In genomic region chr10:11689945-11690736, GRCh38 we compare ENCODE assay signal across 18 cellular contexts. TPM values are rescaled to one million over a fixed set of nuclear protein-coding genes. Genes with fewer than 3 reads are reported as not detected.
DNase-seq lines count a peak whose midpoint lies in the region; ATAC-seq and TF ChIP-seq lines count a peak whose summit lies in the region.
"Had no signal": no experiment of that assay in that cellular context is flagged by ENCODE, and none has a peak within 500 bp of the region (broad histone marks: within the 10 kb centered on the region; RNA-seq: fewer than 3 reads in every experiment).

No MANE protein-coding gene starts in this region.

- H2BK5ac ChIP-seq in mesendoderm (ENCODE audit: low read length): no peak overlapping the region

- H4K8ac ChIP-seq in mesendoderm (ENCODE audit: low read depth, low read length): no peak overlapping the region

- H3K9me3 Mint-ChIP-seq in endodermal cell (no peaks in the 10 kb centered on the region), neural progenitor cell (no peaks in the 10 kb centered on the region)

- H3F3A ChIP-seq in neural progenitor cell (ENCODE audit: low read depth): no peaks in the 10 kb centered on the region

- no peaks in the 10 kb centered on the region for H3K27me3 ChIP-seq in endodermal cell (ENCODE audit: control insufficient read depth, insufficient read depth, low read length, poor library complexity, severe bottlenecking)
- no peaks in the 10 kb centered on the region for H3K27me3 ChIP-seq in neural progenitor cell
- no peaks in the 10 kb centered on the region for H3K27me3 ChIP-seq in testis
- no peaks in the 10 kb centered on the region for H3K27me3 ChIP-seq in mesendoderm (ENCODE audit: insufficient read depth, low read length, poor library complexity)

- no peak overlapping the region for H3K18ac ChIP-seq in mesendoderm (ENCODE audit: low read length)

- H3K4me1 Mint-ChIP-seq in endodermal cell (peaks cover 7% of the 10 kb centered on the region), neural progenitor cell (peaks cover 10% of the 10 kb centered on the region)

- H3K36me3 ChIP-seq in endodermal cell (ENCODE audit: control insufficient read depth, insufficient read depth, low read length) (no peaks in the 10 kb centered on the region), neural progenitor cell (no peaks in the 10 kb centered on the region), testis (ENCODE audit: low read depth, missing control alignments) (no peaks in the 10 kb centered on the region), mesendoderm (ENCODE audit: control insufficient read depth, insufficient read depth, low read length) (no peaks in the 10 kb centered on the region)

- H3K9ac ChIP-seq in endodermal cell (ENCODE audit: extremely low read depth, low read length, poor library complexity, severe bottlenecking): no peak overlapping the region
- no peak overlapping the region for H3K9ac ChIP-seq in neural progenitor cell
- no peak overlapping the region for H3K9ac ChIP-seq in mesendoderm (ENCODE audit: low read length)

- H3K4me2 ChIP-seq in neural progenitor cell (no peak overlapping the region), mesendoderm (ENCODE audit: low read length) (no peak overlapping the region)

- H4K5ac ChIP-seq in mesendoderm (ENCODE audit: low read length): no peak overlapping the region

- H3K27me3 Mint-ChIP-seq in endodermal cell (ENCODE audit: insufficient read depth): no peaks in the 10 kb centered on the region
- H3K27me3 Mint-ChIP-seq in neural progenitor cell (ENCODE audit: insufficient read depth, low read depth): peaks cover 11% of the 10 kb centered on the region

- TF ChIP-seq CTCF in endodermal cell (conservative IDR thresholded peaks at IDR 0.05) (no peak), neural progenitor cell (IDR thresholded peaks at IDR 0.05) (no peak), testis (IDR thresholded peaks at IDR 0.05) (no peak)

- 93 to 98% methylated on average over 12 to 22 of the region's 22 CpGs for WGBS in endodermal cell (ENCODE audit: insufficient coverage in 1 of 2, insufficient read length in 1 of 2), 2 experiments
- WGBS in testis, 2 donors: 73 to 82% methylated on average over 21 to 22 of the region's 22 CpGs
- no CpG with 5 or more reads among the region's 22 CpGs for WGBS in mesendoderm (ENCODE audit: extremely low coverage, insufficient coverage, low lambda C conversion rate)

- H3K4me1 ChIP-seq in endodermal cell (ENCODE audit: control insufficient read depth, insufficient read depth, low read length) (no peaks in the 10 kb centered on the region), neural progenitor cell (no peaks in the 10 kb centered on the region), testis (peaks cover 8% of the 10 kb centered on the region), mesendoderm (ENCODE audit: control insufficient read depth, low read depth, low read length) (no peaks in the 10 kb centered on the region)

- no peak for ATAC-seq in GM19397 (IDR thresholded peaks at IDR 0.05; ENCODE audit: unreplicated experiment)

- no peaks in the 10 kb centered on the region for H3K36me3 Mint-ChIP-seq in endodermal cell (ENCODE audit: low read depth)
- H3K36me3 Mint-ChIP-seq in neural progenitor cell: no peaks in the 10 kb centered on the region
- H3K36me3 Mint-ChIP-seq: CD14-positive monocyte had no signal

- no peak overlapping the region for H3K27ac ChIP-seq in endodermal cell (ENCODE audit: low read depth, low read length)
- no peak overlapping the region for H3K27ac ChIP-seq in neural progenitor cell
- no peak overlapping the region for H3K27ac ChIP-seq in testis
- no peak overlapping the region for H3K27ac ChIP-seq in mesendoderm (ENCODE audit: low read depth, low read length)

- H3K27ac Mint-ChIP-seq in endodermal cell (peak overlapping the region; percentile 16), neural progenitor cell (peak overlapping the region; percentile 27)

- H2AK5ac ChIP-seq in mesendoderm (ENCODE audit: low read length): no peak overlapping the region

- peak; percentile 83 for DNase-seq in HT-29 (ENCODE audit: low spot score)
- no peak for DNase-seq in endodermal cell
- DNase-seq in neural progenitor cell (ENCODE audit: low spot score): no peak
- DNase-seq in testis: peak; percentile 34
- no peak for DNase-seq in NCI-H526 (lab: John Stamatoyannopoulos, UW)
- DNase-seq in mesendoderm: no peak
- DNase-seq: DMS153; EL; H7; MV-4-11; NCI-H1417 treated with DMSO at 0.1 percent for 48 hours; NCI-H1930; NK-92 treated with Interleukin-12 subunit alpha and Interleukin-12 subunit beta, amount 100 ng/mL, for 24 hours; OCI-M1; RPMI8226; SIG-M5 had no signal

- H3K56ac ChIP-seq in mesendoderm (ENCODE audit: low read length): no peak overlapping the region

- TF ChIP-seq POLR2A in testis (IDR thresholded peaks at IDR 0.05): no peak

- H4K20me1 ChIP-seq in neural progenitor cell (ENCODE audit: low read depth): no peaks in the 10 kb centered on the region

- H2BK120ac ChIP-seq in mesendoderm (ENCODE audit: low read depth, low read length): no peak overlapping the region

- intact Hi-C loops in testis (cut with DNase I; ENCODE audit: low total_unique reads): no loop called here

- H3K4ac ChIP-seq in mesendoderm (ENCODE audit: low read depth, low read length): no peak overlapping the region

- H3K9me3 ChIP-seq in endodermal cell (ENCODE audit: control insufficient read depth, low read length) (no peaks in the 10 kb centered on the region), neural progenitor cell (ENCODE audit: low read depth) (no peaks in the 10 kb centered on the region), testis (no peaks in the 10 kb centered on the region)

- no peak overlapping the region for H3K23ac ChIP-seq in mesendoderm (ENCODE audit: low read length)

- no peaks in the 10 kb centered on the region for H3K79me2 ChIP-seq in neural progenitor cell (ENCODE audit: low read depth)
- H3K79me2 ChIP-seq in mesendoderm (ENCODE audit: control insufficient read depth, insufficient read depth, low read length): no peaks in the 10 kb centered on the region

- H3K4me3 Mint-ChIP-seq in endodermal cell (no peak overlapping the region), neural progenitor cell (no peak overlapping the region)
- H3K4me3 Mint-ChIP-seq: CD14-positive monocyte had no signal

- no peak overlapping the region for H3K4me3 ChIP-seq in endodermal cell (ENCODE audit: low read length)
- H3K4me3 ChIP-seq in neural progenitor cell: no peak overlapping the region
- peak overlapping the region in 1 of 2 donors; percentile 29 for H3K4me3 ChIP-seq in testis
- H3K4me3 ChIP-seq in mesendoderm (ENCODE audit: low read length): no peak overlapping the region

- H3K79me1 ChIP-seq in mesendoderm (ENCODE audit: low read length): no peaks in the 10 kb centered on the region

- no peak overlapping the region for H2AFZ ChIP-seq in neural progenitor cell (replicated peaks)

- H2BK15ac ChIP-seq in mesendoderm (replicated peaks; ENCODE audit: low read depth): no peak overlapping the region

RNA-seq across cellular contexts. Expression of gene ECHDC3, which starts 52.0 kb away (rescaled TPM):
- total RNA-seq in HT-29 (2014; rRNA removed; shearing (Covaris generic)): 0.70 and 2.6 TPM in 2 replicates
- total RNA-seq in endodermal cell (10 to 100 TPM; 12.9 to 13.6 TPM), neural progenitor cell (ENCODE audit: low replicate concordance) (2.1 and 10.1 TPM in 2 replicates), testis (10 to 100 TPM; 61.7 to 83.8 TPM)
- 9.7 TPM for polyA plus RNA-seq in endodermal cell (2013, experiment 1 of 2)
- 8.7 TPM for polyA plus RNA-seq in endodermal cell (2013, experiment 2 of 2)
- 32.5 TPM for polyA plus RNA-seq in testis (ENCODE audit: insufficient read depth, low read depth, low replicate concordance)
- 7.4 TPM for polyA plus RNA-seq in mesendoderm (2013, experiment 1 of 2)
- 6.2 TPM for polyA plus RNA-seq in mesendoderm (2013, experiment 2 of 2)

Comparison
In these comparisons a context has a peak if more than half of its experiments do, and no peak if none do; other contexts are left out.
1. DNase-seq: peak in HT-29 (single experiment) and testis (single experiment); none in endodermal cell (single experiment), neural progenitor cell (single experiment), NCI-H526 (0 of 2) and mesendoderm (single experiment).